ENCODE assay signal across 16 cellular contexts in the genomic region with DNA sequence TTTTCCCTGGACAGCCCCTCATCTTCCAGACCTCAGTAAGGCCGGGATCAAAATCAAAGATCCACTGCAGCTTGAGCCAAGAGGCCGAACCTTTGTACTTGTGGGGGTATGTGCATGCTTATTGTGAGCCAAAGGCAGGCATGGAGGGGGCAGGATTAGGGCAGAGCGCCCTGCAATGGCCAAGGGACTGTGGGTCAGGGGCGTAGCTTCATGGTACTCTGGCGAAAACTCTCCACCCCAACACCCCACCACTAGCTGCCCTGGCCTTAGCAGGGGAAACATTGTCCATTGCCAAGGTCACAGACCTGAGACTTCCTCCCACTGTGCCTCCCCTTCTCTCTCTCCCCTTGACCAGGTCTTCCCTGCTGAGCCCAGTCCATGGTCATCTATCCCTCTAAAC.
A peak's percentile ranks its signal among the peaks of the same experiment; 100 is the strongest.
DNase-seq lines count a peak whose midpoint lies in the region; ATAC-seq and TF ChIP-seq lines count a peak whose summit lies in the region.
"Had no signal": no experiment of that assay in that cellular context is flagged by ENCODE, and none has a peak within 500 bp of the region (broad histone marks: within the 10 kb centered on the region; RNA-seq: fewer than 3 reads in every experiment).

No MANE protein-coding gene starts in this region.

- POLR2A ChIA-PET in SK-N-SH (lab: Yijun Ruan, JAX), result no interaction called here

- no peak for TF ChIP-seq EP300 in SK-N-SH (IDR thresholded peaks at IDR 0.05; ENCODE audit: borderline replicate concordance in 1 of 2, low read depth in 1 of 2, low read length in 1 of 2)

- H3K4me2 ChIP-seq in SK-N-SH, result no peak overlapping the region

- peaks cover 0 to 6% of the 10 kb centered on the region in 2 experiments; a peak in 1 of 4 replicates for H3K4me1 ChIP-seq in SK-N-SH (ENCODE audit: control insufficient read depth in 1 of 2, insufficient read depth in 2 of 2, low read depth in 1 of 2, low read length in 1 of 2)
- H3K4me1 ChIP-seq: HAP-1 had no signal

- peaks cover 2% of the 10 kb centered on the region for H3K4me1 Mint-ChIP-seq in activated CD8-positive, alpha-beta memory T cell treated with anti-CD3 and anti-CD28 coated beads, Interleukin-2, amount 10 ng/mL, durations not matched to agents 7 days and 5 days

- H3K4me3 ChIP-seq in coronary artery (no peak overlapping the region), SK-N-SH (ENCODE audit: low read depth in 2 of 2, low read length in 1 of 2) (no peak overlapping the region)
- H3K4me3 ChIP-seq: GM23248, HAP-1 had no signal

- H3K27me3 Mint-ChIP-seq in activated CD8-positive, alpha-beta memory T cell treated with anti-CD3 and anti-CD28 coated beads, Interleukin-2, amount 10 ng/mL, durations not matched to agents 7 days and 5 days, result peaks cover 14% of the 10 kb centered on the region

- intact Hi-C loops in posterior vena cava (cut with DNase I), result no loop called here

- H3F3A ChIP-seq in SK-N-SH (replicated peaks; ENCODE audit: insufficient read depth), result no peaks in the 10 kb centered on the region

- no peaks in the 10 kb centered on the region for H3K79me2 ChIP-seq in SK-N-SH (ENCODE audit: insufficient read depth)

- no peak for TF ChIP-seq RAD21 in SK-N-SH (IDR thresholded peaks at IDR 0.05; ENCODE audit: low read length)

- CTCF ChIA-PET in activated CD8-positive, alpha-beta memory T cell treated with anti-CD3 and anti-CD28 coated beads, Interleukin-2, amount 10 ng/mL, durations not matched to agents 7 days and 5 days (lab: Charles Lee), result no interaction called here
- CTCF ChIA-PET in SK-N-SH (lab: Yijun Ruan, JAX), result interaction anchor here (0.9 to 2.5 kb wide), 3 partner anchors 31 to 127 kb away, joined by 3 to 6 read pairs (median 3); no protein-coding TSS in a partner anchor

- H3K36me3 Mint-ChIP-seq in activated CD8-positive, alpha-beta memory T cell treated with anti-CD3 and anti-CD28 coated beads, Interleukin-2, amount 10 ng/mL, durations not matched to agents 7 days and 5 days, result no peaks in the 10 kb centered on the region
- H3K36me3 Mint-ChIP-seq: CD4-positive, alpha-beta memory T cell had no signal

- no peaks in the 10 kb centered on the region for H3K27me3 ChIP-seq in SK-N-SH (ENCODE audit: insufficient read depth)

- no peaks in the 10 kb centered on the region for H3K9me2 ChIP-seq in SK-N-SH

- H3K9me3 ChIP-seq in SK-N-SH, result no peaks in the 10 kb centered on the region
- H3K9me3 ChIP-seq: HAP-1 had no signal

- H4K20me1 ChIP-seq in SK-N-SH (ENCODE audit: insufficient read depth), result no peaks in the 10 kb centered on the region

- H3K27ac Mint-ChIP-seq in activated CD8-positive, alpha-beta memory T cell treated with anti-CD3 and anti-CD28 coated beads, Interleukin-2, amount 10 ng/mL, durations not matched to agents 7 days and 5 days, result no peak overlapping the region

- H3K9ac ChIP-seq in SK-N-SH, result no peak overlapping the region
- H3K9ac ChIP-seq: GM23248 had no signal

- H2AFZ ChIP-seq in SK-N-SH (ENCODE audit: low read depth), result no peak overlapping the region
- H2AFZ ChIP-seq: GM23248 had no signal

- no peak overlapping the region for H3K4me3 Mint-ChIP-seq in activated CD8-positive, alpha-beta memory T cell treated with anti-CD3 and anti-CD28 coated beads, Interleukin-2, amount 10 ng/mL, durations not matched to agents 7 days and 5 days
- H3K4me3 Mint-ChIP-seq: CD4-positive, alpha-beta memory T cell had no signal

- DNase-seq in activated CD8-positive, alpha-beta memory T cell treated with anti-CD3 and anti-CD28 coated beads, Interleukin-2, amount 10 ng/mL, durations not matched to agents 7 days and 5 days, result peak; percentile 16
- DNase-seq in coronary artery (ENCODE audit: low spot score) (peak; percentile 22), islet precursor cell (peak; percentile 41), posterior vena cava (ENCODE audit: low spot score) (peak; percentile 11), NCI-H128 (lab: John Stamatoyannopoulos, UW; ENCODE audit: unreplicated experiment) (no peak), SK-N-SH (no peak), cerebellar cortex (ENCODE audit: low spot score) (no peak)
- DNase-seq: C1 segment of cervical spinal cord; Calu3; CD4-positive, alpha-beta memory T cell; COR-L47; DMS53; DMS79 treated with DMSO at 0.1 percent for 48 hours; GF-D8; GM23248 had no signal

- TF ChIP-seq CTCF in coronary artery (IDR thresholded peaks at IDR 0.05) (no peak), SK-N-SH (IDR thresholded peaks at IDR 0.05) (no peak)

- no peak overlapping the region for H3K27ac ChIP-seq in coronary artery
- H3K27ac ChIP-seq in SK-N-SH (ENCODE audit: low read depth in 2 of 2, low read length in 1 of 2), result no peak overlapping the region
- H3K27ac ChIP-seq: GM23248 had no signal

- ATAC-seq in activated CD8-positive, alpha-beta memory T cell treated with anti-CD3 and anti-CD28 coated beads, Interleukin-2, amount 10 ng/mL, durations not matched to agents 7 days and 5 days, result no peak

- no peaks in the 10 kb centered on the region for H3K36me3 ChIP-seq in SK-N-SH (replicated peaks in 1 of 2; ENCODE audit: control insufficient read depth in 1 of 2, insufficient read depth in 2 of 2, low read length in 1 of 2)
- H3K36me3 ChIP-seq: HAP-1 had no signal

- WGBS in SK-N-SH (ENCODE audit: low lambda C conversion rate), result 13% methylated on average over 5 of the region's 5 CpGs

- H3K9me3 Mint-ChIP-seq in activated CD8-positive, alpha-beta memory T cell treated with anti-CD3 and anti-CD28 coated beads, Interleukin-2, amount 10 ng/mL, durations not matched to agents 7 days and 5 days (ENCODE audit: low read depth), result no peaks in the 10 kb centered on the region

TF ChIP-seq in SK-N-SH, 30 proteins besides CTCF, POLR2A, EP300 and RAD21:
- no peak for TF ChIP-seq RCOR1 (IDR thresholded peaks at IDR 0.05; ENCODE audit: low read length)
- TF ChIP-seq TCF12 (IDR thresholded peaks at IDR 0.05), result no peak
- no peak for TF ChIP-seq POLR2AphosphoS5 (IDR thresholded peaks at IDR 0.05; ENCODE audit: low read depth, low read length)
- TF ChIP-seq TEAD4 (IDR thresholded peaks at IDR 0.05; ENCODE audit: borderline replicate concordance, insufficient read depth), result no peak

Comparison
In these comparisons a context has a peak if more than half of its experiments do, and no peak if none do; other contexts are left out.
1. DNase-seq: peak in activated CD8-positive, alpha-beta memory T cell treated with anti-CD3 and anti-CD28 coated beads, Interleukin-2, amount 10 ng/mL, durations not matched to agents 7 days and 5 days (single experiment), coronary artery (single experiment), islet precursor cell (single experiment) and posterior vena cava (single experiment); none in NCI-H128 (single experiment), SK-N-SH (single experiment) and cerebellar cortex (single experiment).